ENCODE assay signal across 1 cellular context in the genomic region with DNA sequence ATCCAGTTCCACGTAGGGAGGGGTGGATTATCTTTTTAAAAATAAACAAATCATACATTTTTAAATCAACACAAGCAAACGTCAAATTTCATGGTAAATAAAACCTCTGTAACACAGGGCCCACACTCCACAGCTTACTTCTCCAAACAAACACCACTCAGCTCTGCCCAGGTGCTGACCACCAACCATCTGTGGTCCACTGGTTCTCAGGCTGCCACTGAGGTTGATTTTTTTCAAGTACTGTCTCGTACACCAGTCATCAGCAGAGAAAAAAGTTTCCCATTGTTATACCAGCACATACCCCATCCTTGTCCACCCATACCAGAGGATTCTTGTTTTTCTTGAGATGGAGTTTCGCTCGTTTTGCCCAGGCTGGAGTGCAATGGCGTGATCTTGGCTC.
TF ChIP-seq lines count a peak whose summit lies in the region.

No MANE protein-coding gene starts in this region.

TF ChIP-seq in IMR-90, 13 proteins besides CTCF, POLR2A, EP300 and RAD21:
- TF ChIP-seq CHD1 (IDR thresholded peaks at IDR 0.05; ENCODE audit: low read depth, low read length), result no peak
- no peak for TF ChIP-seq MAFK (IDR thresholded peaks at IDR 0.05; ENCODE audit: low read depth, low read length)
- TF ChIP-seq, protein P1, sequence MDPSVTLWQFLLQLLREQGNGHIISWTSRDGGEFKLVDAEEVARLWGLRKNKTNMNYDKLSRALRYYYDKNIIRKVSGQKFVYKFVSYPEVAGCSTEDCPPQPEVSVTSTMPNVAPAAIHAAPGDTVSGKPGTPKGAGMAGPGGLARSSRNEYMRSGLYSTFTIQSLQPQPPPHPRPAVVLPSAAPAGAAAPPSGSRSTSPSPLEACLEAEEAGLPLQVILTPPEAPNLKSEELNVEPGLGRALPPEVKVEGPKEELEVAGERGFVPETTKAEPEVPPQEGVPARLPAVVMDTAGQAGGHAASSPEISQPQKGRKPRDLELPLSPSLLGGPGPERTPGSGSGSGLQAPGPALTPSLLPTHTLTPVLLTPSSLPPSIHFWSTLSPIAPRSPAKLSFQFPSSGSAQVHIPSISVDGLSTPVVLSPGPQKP (IDR thresholded peaks at IDR 0.05; ENCODE audit: borderline replicate concordance, low read depth, low read length), result no peak
- no peak for TF ChIP-seq MAZ (IDR thresholded peaks at IDR 0.05; ENCODE audit: borderline replicate concordance, low read depth, low read length)
- TF ChIP-seq, protein P2, sequence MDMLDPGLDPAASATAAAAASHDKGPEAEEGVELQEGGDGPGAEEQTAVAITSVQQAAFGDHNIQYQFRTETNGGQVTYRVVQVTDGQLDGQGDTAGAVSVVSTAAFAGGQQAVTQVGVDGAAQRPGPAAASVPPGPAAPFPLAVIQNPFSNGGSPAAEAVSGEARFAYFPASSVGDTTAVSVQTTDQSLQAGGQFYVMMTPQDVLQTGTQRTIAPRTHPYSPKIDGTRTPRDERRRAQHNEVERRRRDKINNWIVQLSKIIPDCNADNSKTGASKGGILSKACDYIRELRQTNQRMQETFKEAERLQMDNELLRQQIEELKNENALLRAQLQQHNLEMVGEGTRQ (IDR thresholded peaks at IDR 0.05; ENCODE audit: low read depth, low read length), result no peak
- TF ChIP-seq RCOR1 (IDR thresholded peaks at IDR 0.05; ENCODE audit: insufficient replicate concordance, low read length), result no peak
- no peak for TF ChIP-seq FOS (IDR thresholded peaks at IDR 0.05; ENCODE audit: low read depth, low read length)
- TF ChIP-seq CEBPB (IDR thresholded peaks at IDR 0.05; ENCODE audit: low read depth, low read length), result no peak
- TF ChIP-seq BHLHE40 (IDR thresholded peaks at IDR 0.05; ENCODE audit: low read depth, low read length), result no peak
- no peak for TF ChIP-seq MXI1 (IDR thresholded peaks at IDR 0.05; ENCODE audit: borderline replicate concordance, low read depth, low read length)
- no peak for TF ChIP-seq SMC3 (IDR thresholded peaks at IDR 0.05; ENCODE audit: low read depth, low read length)
- TF ChIP-seq NFE2L2 (IDR thresholded peaks at IDR 0.05; ENCODE audit: low read depth, low read length), result no peak
- no peak for TF ChIP-seq RFX5 (IDR thresholded peaks at IDR 0.05; ENCODE audit: low read depth, low read length)
